Comparison of ENCODE assay signal across 9 cellular contexts in genomic region chr11:6618117-6619020, GRCh38. TPM values are rescaled to one million over a fixed set of nuclear protein-coding genes. Genes with fewer than 3 reads are reported as not detected.
DNase-seq lines count a peak whose midpoint lies in the region; ATAC-seq, FAIRE-seq and TF ChIP-seq lines count a peak whose summit lies in the region.
"Had no signal": no experiment of that assay in that cellular context is flagged by ENCODE, and none has a peak within 500 bp of the region (broad histone marks: within the 10 kb centered on the region; RNA-seq: fewer than 3 reads in every experiment).

No MANE protein-coding gene starts in this region.

- WGBS in endodermal cell (ENCODE audit: insufficient coverage in 1 of 2, insufficient read length in 1 of 2), 2 experiments: 59 to 64% methylated on average over 13 to 15 of the region's 15 CpGs

- H3K36me3 Mint-ChIP-seq in activated CD4-positive, alpha-beta memory T cell treated with anti-CD3 and anti-CD28 coated beads, Interleukin-2, amount 10 ng/mL, durations not matched to agents 7 days and 5 days (ENCODE audit: low read depth): peaks cover 18% of the 10 kb centered on the region
- peaks cover 23% of the 10 kb centered on the region for H3K36me3 Mint-ChIP-seq in endodermal cell (ENCODE audit: low read depth)

- H3K36me3 ChIP-seq in MG63 (no peaks in the 10 kb centered on the region), endodermal cell (ENCODE audit: control insufficient read depth, insufficient read depth, low read length) (peaks cover 19% of the 10 kb centered on the region), mucosa of descending colon (ENCODE audit: low read depth) (no peaks in the 10 kb centered on the region)

- POLR2A ChIA-PET in activated CD4-positive, alpha-beta memory T cell treated with anti-CD3 and anti-CD28 coated beads, Interleukin-2, amount 10 ng/mL, durations not matched to agents 7 days and 5 days (lab: Charles Lee): interaction anchor here (0.8 to 6.6 kb wide), 24 partner anchors 8 to 298 kb away, joined by 3 to 108 read pairs (median 6); partner anchors contain the start of genes APBB1, ARFIP2, CAVIN3 and ILK

- H3K4me3 Mint-ChIP-seq in activated CD4-positive, alpha-beta memory T cell treated with anti-CD3 and anti-CD28 coated beads, Interleukin-2, amount 10 ng/mL, durations not matched to agents 7 days and 5 days: no peak overlapping the region
- no peak overlapping the region for H3K4me3 Mint-ChIP-seq in endodermal cell
- H3K4me3 Mint-ChIP-seq in stimulated activated naive CD8-positive, alpha-beta T cell treated with anti-CD3 and anti-CD28 coated beads, Interleukin-15, amount 100 ng/mL, for 72 hours: no peak overlapping the region
- H3K4me3 Mint-ChIP-seq: neural crest cell had no signal

- H3K4me1 Mint-ChIP-seq in activated CD4-positive, alpha-beta memory T cell treated with anti-CD3 and anti-CD28 coated beads, Interleukin-2, amount 10 ng/mL, durations not matched to agents 7 days and 5 days: peaks cover 6% of the 10 kb centered on the region
- H3K4me1 Mint-ChIP-seq in endodermal cell: no peaks in the 10 kb centered on the region
- H3K4me1 Mint-ChIP-seq in stimulated activated naive CD8-positive, alpha-beta T cell treated with anti-CD3 and anti-CD28 coated beads, Interleukin-15, amount 100 ng/mL, for 72 hours: no peaks in the 10 kb centered on the region
- H3K4me1 Mint-ChIP-seq: neural crest cell had no signal

- H3K9me3 Mint-ChIP-seq in activated CD4-positive, alpha-beta memory T cell treated with anti-CD3 and anti-CD28 coated beads, Interleukin-2, amount 10 ng/mL, durations not matched to agents 7 days and 5 days: no peaks in the 10 kb centered on the region
- no peaks in the 10 kb centered on the region for H3K9me3 Mint-ChIP-seq in endodermal cell
- H3K9me3 Mint-ChIP-seq in stimulated activated naive CD8-positive, alpha-beta T cell treated with anti-CD3 and anti-CD28 coated beads, Interleukin-15, amount 100 ng/mL, for 72 hours: no peaks in the 10 kb centered on the region
- H3K9me3 Mint-ChIP-seq: neural crest cell had no signal

- no peaks in the 10 kb centered on the region for H3K27me3 ChIP-seq in MG63
- H3K27me3 ChIP-seq in endodermal cell (ENCODE audit: control insufficient read depth, insufficient read depth, low read length, poor library complexity, severe bottlenecking): no peaks in the 10 kb centered on the region

- H3K9me3 ChIP-seq in MG63 (no peaks in the 10 kb centered on the region), endodermal cell (ENCODE audit: control insufficient read depth, low read length) (no peaks in the 10 kb centered on the region), mucosa of descending colon (no peaks in the 10 kb centered on the region)

- H3K4me1 ChIP-seq in endodermal cell (ENCODE audit: control insufficient read depth, insufficient read depth, low read length): peaks cover 7% of the 10 kb centered on the region
- H3K4me1 ChIP-seq in mucosa of descending colon (ENCODE audit: low read depth): peaks cover 9% of the 10 kb centered on the region

- H3K4me3 ChIP-seq in MG63: peak overlapping the region; percentile 64
- H3K4me3 ChIP-seq in endodermal cell (ENCODE audit: low read length): peak overlapping the region; percentile 97
- peak overlapping the region; percentile 50 for H3K4me3 ChIP-seq in mucosa of descending colon

- no peak overlapping the region for H3K27ac ChIP-seq in endodermal cell (ENCODE audit: low read depth, low read length)

- DNase-seq in GM12892 (ENCODE audit: insufficient read length) (no peak), MG63 (no peak), endodermal cell (no peak), mucosa of descending colon (peak; percentile 49 to 65 (median 54)), NCI-H2029 (lab: John Stamatoyannopoulos, UW) (no peak)
- peak; percentile 77 for DNase-seq in activated CD4-positive, alpha-beta memory T cell treated with anti-CD3 and anti-CD28 coated beads, Interleukin-2, amount 10 ng/mL, durations not matched to agents 7 days and 5 days
- DNase-seq in stimulated activated naive CD8-positive, alpha-beta T cell treated with anti-CD3 and anti-CD28 coated beads, Interleukin-15, amount 100 ng/mL, for 72 hours: peak; percentile 23 to 55

- peak; percentile 74 for FAIRE-seq in GM12892 (lab: Jason Lieb, UNC)

- H3K27me3 Mint-ChIP-seq in activated CD4-positive, alpha-beta memory T cell treated with anti-CD3 and anti-CD28 coated beads, Interleukin-2, amount 10 ng/mL, durations not matched to agents 7 days and 5 days: no peaks in the 10 kb centered on the region
- no peaks in the 10 kb centered on the region for H3K27me3 Mint-ChIP-seq in endodermal cell (ENCODE audit: insufficient read depth)
- no peaks in the 10 kb centered on the region for H3K27me3 Mint-ChIP-seq in stimulated activated naive CD8-positive, alpha-beta T cell treated with anti-CD3 and anti-CD28 coated beads, Interleukin-15, amount 100 ng/mL, for 72 hours

- intact Hi-C loops in mucosa of descending colon (cut with DNase I, micrococcal nuclease): no loop called here

- no peak overlapping the region for H3K27ac Mint-ChIP-seq in activated CD4-positive, alpha-beta memory T cell treated with anti-CD3 and anti-CD28 coated beads, Interleukin-2, amount 10 ng/mL, durations not matched to agents 7 days and 5 days
- H3K27ac Mint-ChIP-seq in endodermal cell: no peak overlapping the region
- H3K27ac Mint-ChIP-seq in stimulated activated naive CD8-positive, alpha-beta T cell treated with anti-CD3 and anti-CD28 coated beads, Interleukin-15, amount 100 ng/mL, for 72 hours: no peak overlapping the region

- no peak for TF ChIP-seq POLR2A in GM12892 (IDR thresholded peaks at IDR 0.05; ENCODE audit: low read depth, low read length)

- ATAC-seq in mucosa of descending colon: peak; percentile 41
- ATAC-seq in stimulated activated naive CD8-positive, alpha-beta T cell treated with anti-CD3 and anti-CD28 coated beads, Interleukin-15, amount 100 ng/mL, for 72 hours: peak; percentile 64
- ATAC-seq in GM18519 (IDR thresholded peaks at IDR 0.05; ENCODE audit: low FRiP score, unreplicated experiment): no peak

- TF ChIP-seq CTCF in endodermal cell (conservative IDR thresholded peaks at IDR 0.05) (no peak), mucosa of descending colon (IDR thresholded peaks at IDR 0.05) (no peak)

- peak overlapping the region; percentile 85 for H3K9ac ChIP-seq in endodermal cell (ENCODE audit: extremely low read depth, low read length, poor library complexity, severe bottlenecking)

- CTCF ChIA-PET in activated CD4-positive, alpha-beta memory T cell treated with anti-CD3 and anti-CD28 coated beads, Interleukin-2, amount 10 ng/mL, durations not matched to agents 7 days and 5 days (lab: Charles Lee): interaction anchor here (0.6 to 4.4 kb wide), 29 partner anchors 9 to 240 kb away, joined by 3 to 59 read pairs (median 3); partner anchors contain the start of genes ARFIP2, ILK, MRPL17 and RRP8

RNA-seq across cellular contexts. Expression of gene TPP1, which starts 0.9 kb away (rescaled TPM):
- 29.4 TPM for polyA plus RNA-seq in GM12892 (2012; ENCODE audit: missing spikeins)
- 2.5 and 15.2 TPM in 2 replicates for total RNA-seq in MG63 (2014; rRNA removed; shearing (Covaris generic); ENCODE audit: low replicate concordance)
- total RNA-seq in activated CD4-positive, alpha-beta memory T cell treated with anti-CD3 and anti-CD28 coated beads, Interleukin-2, amount 10 ng/mL, durations not matched to agents 7 days and 5 days: 100 to 1,000 TPM; 130 to 131 TPM
- total RNA-seq in endodermal cell: 10 to 100 TPM; 68.3 to 71.0 TPM
- 52.5 TPM for polyA plus RNA-seq in endodermal cell (2013, experiment 1 of 2)
- polyA plus RNA-seq in endodermal cell (2013, experiment 2 of 2): 41.0 TPM
- total RNA-seq in mucosa of descending colon: 100 to 1,000 TPM in 1 of 3 donors, 10 to 100 TPM in 2; 86.4 to 116 (median 93.8) TPM

RNA-seq across cellular contexts. Expression of gene TAF10, which starts 6.4 kb away (rescaled TPM):
- polyA plus RNA-seq in GM12892 (2012; ENCODE audit: missing spikeins): 227 TPM
- total RNA-seq in MG63 (2014; rRNA removed; shearing (Covaris generic); ENCODE audit: low replicate concordance): 59.5 and 111 TPM in 2 replicates
- 100 to 1,000 TPM; 159 to 161 TPM for total RNA-seq in activated CD4-positive, alpha-beta memory T cell treated with anti-CD3 and anti-CD28 coated beads, Interleukin-2, amount 10 ng/mL, durations not matched to agents 7 days and 5 days
- 100 to 1,000 TPM; 168 to 202 TPM for total RNA-seq in endodermal cell
- polyA plus RNA-seq in endodermal cell (2013, experiment 1 of 2): 248 TPM
- 238 TPM for polyA plus RNA-seq in endodermal cell (2013, experiment 2 of 2)
- total RNA-seq in mucosa of descending colon: 100 to 1,000 TPM in 2 of 3 donors, 10 to 100 TPM in 1; 84.0 to 135 (median 115) TPM

RNA-seq across cellular contexts. Expression of gene ILK, which starts 14.8 kb away (rescaled TPM):
- polyA plus RNA-seq in GM12892 (2012; ENCODE audit: missing spikeins): 72.8 TPM
- 92.9 and 136 TPM in 2 replicates for total RNA-seq in MG63 (2014; rRNA removed; shearing (Covaris generic); ENCODE audit: low replicate concordance)
- total RNA-seq in activated CD4-positive, alpha-beta memory T cell treated with anti-CD3 and anti-CD28 coated beads, Interleukin-2, amount 10 ng/mL, durations not matched to agents 7 days and 5 days: 100 to 1,000 TPM; 135 to 138 TPM
- 100 to 1,000 TPM; 125 to 136 TPM for total RNA-seq in endodermal cell
- 117 TPM for polyA plus RNA-seq in endodermal cell (2013, experiment 1 of 2)
- 112 TPM for polyA plus RNA-seq in endodermal cell (2013, experiment 2 of 2)
- total RNA-seq in mucosa of descending colon: 100 to 1,000 TPM; 113 to 323 (median 115) TPM

RNA-seq across cellular contexts. Expression of gene RRP8, which starts 15.0 kb away (rescaled TPM):
- polyA plus RNA-seq in GM12892 (2012; ENCODE audit: missing spikeins): 17.4 TPM
- 21.1 and 32.9 TPM in 2 replicates for total RNA-seq in MG63 (2014; rRNA removed; shearing (Covaris generic); ENCODE audit: low replicate concordance)
- 10 to 100 TPM; 21.8 to 24.4 TPM for total RNA-seq in activated CD4-positive, alpha-beta memory T cell treated with anti-CD3 and anti-CD28 coated beads, Interleukin-2, amount 10 ng/mL, durations not matched to agents 7 days and 5 days
- total RNA-seq in endodermal cell (10 to 100 TPM; 11.0 to 12.8 TPM), mucosa of descending colon (10 to 100 TPM; 20.5 to 33.7 (median 20.7) TPM)
- polyA plus RNA-seq in endodermal cell (2013, experiment 1 of 2): 12.8 TPM
- polyA plus RNA-seq in endodermal cell (2013, experiment 2 of 2): 12.1 TPM

RNA-seq across cellular contexts. Expression of gene DCHS1, which starts 37.2 kb away (rescaled TPM):
- 0.34 TPM for polyA plus RNA-seq in GM12892 (2012; ENCODE audit: missing spikeins)
- 4.3 and 5.4 TPM in 2 replicates for total RNA-seq in MG63 (2014; rRNA removed; shearing (Covaris generic); ENCODE audit: low replicate concordance)
- under 1 TPM; 0.23 to 0.25 TPM for total RNA-seq in activated CD4-positive, alpha-beta memory T cell treated with anti-CD3 and anti-CD28 coated beads, Interleukin-2, amount 10 ng/mL, durations not matched to agents 7 days and 5 days
- total RNA-seq in endodermal cell (10 to 100 TPM; 13.7 to 14.3 TPM), mucosa of descending colon (10 to 100 TPM in 1 of 3 donors, 1 to 10 TPM in 2; 3.5 to 38.8 (median 6.0) TPM)
- 34.9 TPM for polyA plus RNA-seq in endodermal cell (2013, experiment 1 of 2)
- polyA plus RNA-seq in endodermal cell (2013, experiment 2 of 2): 34.2 TPM

Comparison
In these comparisons a context has a peak if more than half of its experiments do, and no peak if none do; other contexts are left out.
1. DNase-seq: peak in activated CD4-positive, alpha-beta memory T cell treated with anti-CD3 and anti-CD28 coated beads, Interleukin-2, amount 10 ng/mL, durations not matched to agents 7 days and 5 days (single experiment), mucosa of descending colon (3 of 3) and stimulated activated naive CD8-positive, alpha-beta T cell treated with anti-CD3 and anti-CD28 coated beads, Interleukin-15, amount 100 ng/mL, for 72 hours (2 of 2); none in GM12892 (single experiment), MG63 (single experiment), endodermal cell (single experiment) and NCI-H2029 (single experiment).
2. Peak in every context shown above with its lines, with median percentiles within 50 percentile points of each other: H3K4me3 ChIP-seq.